9 cellular contexts compared by ENCODE assay signal in genomic region chr14:31457665-31458659, GRCh38. TPM values are rescaled to one million over a fixed set of nuclear protein-coding genes. Genes with fewer than 3 reads are reported as not detected.
DNase-seq lines count a peak whose midpoint lies in the region; ATAC-seq and TF ChIP-seq lines count a peak whose summit lies in the region.
"Had no signal": no experiment of that assay in that cellular context is flagged by ENCODE, and none has a peak within 500 bp of the region (broad histone marks: within the 10 kb centered on the region; RNA-seq: fewer than 3 reads in every experiment).

No MANE protein-coding gene starts in this region.

- CTCF ChIA-PET in IMR-90 (lab: Yijun Ruan, JAX): interaction anchor here (1.4 kb wide), 1 partner anchor 9 kb away, joined by 3 read pairs; no protein-coding TSS in a partner anchor
- CTCF ChIA-PET in naive thymus-derived CD4-positive, alpha-beta T cell (lab: Charles Lee): interaction anchor here (1.0 to 1.7 kb wide), 5 partner anchors 38 to 797 kb away, joined by 3 to 6 read pairs (median 4); partner anchors contain the start of gene HEATR5A

- peak overlapping the region; percentile 76 for H3K4me2 ChIP-seq in DOHH2 (ENCODE audit: low read length)
- peak overlapping the region; percentile 74; the same call in 1 of the 2 replicates for H3K4me2 ChIP-seq in IMR-90 (ENCODE audit: low read depth, low read length)

- peak overlapping the region; percentile 68; the same call in 1 of the 2 replicates for H4K5ac ChIP-seq in IMR-90 (ENCODE audit: low read depth, low read length)

- no TSS peak for BruUV-seq in IMR-90 (replicated peaks; lab: Mats Ljungman, UMichigan)

- H2BK15ac ChIP-seq in IMR-90 (ENCODE audit: low read depth, low read length): no peak overlapping the region

- peak overlapping the region; percentile 92 to 98 (median 96) for H3K4me3 Mint-ChIP-seq in naive thymus-derived CD4-positive, alpha-beta T cell

- H3K23ac ChIP-seq in IMR-90 (ENCODE audit: low read depth, low read length): no peak overlapping the region

- H3K18ac ChIP-seq in IMR-90 (ENCODE audit: low read depth, low read length): no peak overlapping the region

- no peaks in the 10 kb centered on the region for H3K27me3 ChIP-seq in DOHH2 (ENCODE audit: control insufficient read depth, low read length)
- H3K27me3 ChIP-seq in IMR-90 (ENCODE audit: control insufficient read depth, insufficient read depth, low read length): no peaks in the 10 kb centered on the region
- H3K27me3 ChIP-seq in naive thymus-derived CD4-positive, alpha-beta T cell (ENCODE audit: control insufficient read depth in 2 of 2, insufficient read depth in 2 of 2, low read length in 2 of 2): no peaks in the 10 kb centered on the region

- no peaks in the 10 kb centered on the region for H3K9me3 Mint-ChIP-seq in naive thymus-derived CD4-positive, alpha-beta T cell

- no peak for TF ChIP-seq CTCF in DOHH2 (IDR thresholded peaks at IDR 0.05; ENCODE audit: low read depth, low read length, poor library complexity, severe bottlenecking)
- no peak for TF ChIP-seq CTCF in IMR-90 (conservative IDR thresholded peaks at IDR 0.05; ENCODE audit: low read depth, low read length)

- H3K9me1 ChIP-seq in IMR-90 (ENCODE audit: insufficient read depth, low read length): no peaks in the 10 kb centered on the region

- peak overlapping the region; percentile 13 for H2BK5ac ChIP-seq in IMR-90 (ENCODE audit: low read depth, low read length, poor library complexity, severe bottlenecking)

- H3K14ac ChIP-seq in IMR-90 (replicated peaks; ENCODE audit: low read depth, low read length): no peak overlapping the region; the same call in 1 of the 2 replicates

- H3K79me2 ChIP-seq in DOHH2 (ENCODE audit: control insufficient read depth, low read length): peaks cover 33% of the 10 kb centered on the region

- dilution Hi-C loops in IMR-90 (cut with HindIII; ENCODE audit: low sequenced_read_pairs, unreplicated experiment): no loop called here

- TF ChIP-seq POLR2A in IMR-90 (IDR thresholded peaks at IDR 0.05; ENCODE audit: low read depth, low read length): no peak

- H3K4ac ChIP-seq in IMR-90 (ENCODE audit: low read depth, low read length): no peak overlapping the region

- H3K79me1 ChIP-seq in IMR-90 (ENCODE audit: low read depth in 1 of 2, low read length in 2 of 2): peaks cover 9% of the 10 kb centered on the region in 2 experiments; a peak in 3 of 4 replicates

- no peak overlapping the region for H2AFZ ChIP-seq in IMR-90 (replicated peaks; ENCODE audit: low read length, poor library complexity)

- H3K56ac ChIP-seq in IMR-90 (ENCODE audit: extremely low read depth, insufficient read depth, low read length): no peak overlapping the region

- peak overlapping the region; percentile 86 for H3K4me3 ChIP-seq in DOHH2 (ENCODE audit: low read length)
- H3K4me3 ChIP-seq in IMR-90 (ENCODE audit: insufficient read depth, low read depth, low read length): no peak overlapping the region
- peak overlapping the region; percentile 82 for H3K4me3 ChIP-seq in naive thymus-derived CD4-positive, alpha-beta T cell (ENCODE audit: low read length)

- POLR2A ChIA-PET in IMR-90 (lab: Charles Lee; ENCODE audit: unreplicated experiment): interaction anchor here (0.7 kb wide), 1 partner anchor 614 kb away, joined by 3 read pairs; no protein-coding TSS in a partner anchor
- POLR2A ChIA-PET in naive thymus-derived CD4-positive, alpha-beta T cell (lab: Charles Lee): interaction anchor here (0.7 to 2.9 kb wide), 5 partner anchors 35 to 745 kb away, joined by 3 to 18 read pairs (median 6); partner anchors contain the start of genes HEATR5A, HECTD1 and RNU6-8

- H3K4me1 Mint-ChIP-seq in naive thymus-derived CD4-positive, alpha-beta T cell: peaks cover 14 to 48% (median 40%) of the 10 kb centered on the region in 7 donors

- H2AK5ac ChIP-seq in IMR-90 (ENCODE audit: low read depth, low read length): no peak overlapping the region

- H3K27ac Mint-ChIP-seq in naive thymus-derived CD4-positive, alpha-beta T cell: peak overlapping the region; percentile 89 to 98 (median 95)

- H3K9me2 ChIP-seq in DOHH2 (replicated peaks; ENCODE audit: control insufficient read depth, low read length): no peaks in the 10 kb centered on the region

- H3K36me3 Mint-ChIP-seq in naive thymus-derived CD4-positive, alpha-beta T cell: no peaks in the 10 kb centered on the region

- H4K20me1 ChIP-seq in DOHH2 (ENCODE audit: control insufficient read depth, insufficient read depth, low read depth, low read length) (no peaks in the 10 kb centered on the region), IMR-90 (ENCODE audit: insufficient read depth, low read length) (no peaks in the 10 kb centered on the region)

- ATAC-seq in IMR-90 (ENCODE audit: low read depth) (no peak), GM21717 (IDR thresholded peaks at IDR 0.05; ENCODE audit: unreplicated experiment) (no peak), HG03469 (IDR thresholded peaks at IDR 0.05; ENCODE audit: unreplicated experiment) (no peak), left colon (no peak)
- ATAC-seq in naive thymus-derived CD4-positive, alpha-beta T cell: no peak

- in situ Hi-C loops in IMR-90 (cut with MboI; ENCODE audit: low sequenced_read_pairs) (no loop called here), T47D (cut with HindIII; ENCODE audit: low pct_unique_long_range_greater_than_20kb, low sequenced_read_pairs) (no loop called here)

- WGBS in IMR-90 (ENCODE audit: extremely low coverage in 2 of 2, insufficient read length in 1 of 2), 2 experiments: 50% methylated on average over 1 of the region's 11 CpGs; no CpG with 5 or more reads in 1 of the 2 experiments

- peak overlapping the region in 1 of 2 experiments; percentile 49; a peak in 3 of 4 replicates for H4K8ac ChIP-seq in IMR-90 (ENCODE audit: low read depth in 2 of 2, low read length in 2 of 2)

- H3K4me1 ChIP-seq in DOHH2 (ENCODE audit: control insufficient read depth, low read length) (peaks cover 29% of the 10 kb centered on the region), IMR-90 (ENCODE audit: control insufficient read depth, insufficient read depth, low read length) (peaks cover 2% of the 10 kb centered on the region; the same call in 1 of the 2 replicates)
- peaks cover 6% of the 10 kb centered on the region in 2 donors for H3K4me1 ChIP-seq in naive thymus-derived CD4-positive, alpha-beta T cell (ENCODE audit: control insufficient read depth in 2 of 2, insufficient read depth in 2 of 2, low read length in 2 of 2)

- peaks cover 11% of the 10 kb centered on the region for H3K36me3 ChIP-seq in DOHH2 (ENCODE audit: control insufficient read depth, low read length)
- no peaks in the 10 kb centered on the region for H3K36me3 ChIP-seq in IMR-90 (ENCODE audit: control insufficient read depth, insufficient read depth, low read length)
- peaks cover 0 to 6% (median 0%) of the 10 kb centered on the region in 3 experiments for H3K36me3 ChIP-seq in naive thymus-derived CD4-positive, alpha-beta T cell (ENCODE audit: control insufficient read depth in 2 of 3, insufficient read depth in 3 of 3, low read length in 3 of 3)

- H3K9ac ChIP-seq in IMR-90 (ENCODE audit: low read depth, low read length): peak overlapping the region; percentile 36; the same call in 1 of the 2 replicates

- no peak overlapping the region for H2AK9ac ChIP-seq in IMR-90 (replicated peaks; ENCODE audit: low read depth, low read length, poor library complexity)

- H3K9me3 ChIP-seq in DOHH2 (ENCODE audit: control insufficient read depth, insufficient read depth, low read length) (no peaks in the 10 kb centered on the region), IMR-90 (ENCODE audit: control insufficient read depth, insufficient read depth, low read length) (no peaks in the 10 kb centered on the region)
- no peaks in the 10 kb centered on the region for H3K9me3 ChIP-seq in naive thymus-derived CD4-positive, alpha-beta T cell (ENCODE audit: control insufficient read depth in 2 of 3, low read length in 3 of 3)

- no peak overlapping the region for H4K91ac ChIP-seq in IMR-90 (ENCODE audit: insufficient read depth, low read depth, low read length)

- H3K27ac ChIP-seq in DOHH2 (ENCODE audit: low read depth, low read length) (peak overlapping the region; percentile 8; the same call in 1 of the 2 replicates), IMR-90 (ENCODE audit: insufficient read depth, low read length) (no peak overlapping the region)
- peak overlapping the region; percentile 77 for H3K27ac ChIP-seq in naive thymus-derived CD4-positive, alpha-beta T cell (ENCODE audit: low read depth, low read length)

- DNase-seq in IMR-90: no peak
- peak; percentile 35 to 57 for DNase-seq in T47D (ENCODE audit: low read depth in 1 of 2, low spot score in 1 of 2)
- peak in 1 of 9 donors; percentile 0 for DNase-seq in naive thymus-derived CD4-positive, alpha-beta T cell
- DNase-seq in central memory CD4-positive, alpha-beta T cell: no peak
- no peak for DNase-seq in left colon

- no peaks in the 10 kb centered on the region for H3F3A ChIP-seq in DOHH2 (ENCODE audit: control insufficient read depth, insufficient read depth)

- H2BK120ac ChIP-seq in IMR-90 (ENCODE audit: low read depth, low read length): no peak overlapping the region

- no peak for TF ChIP-seq RAD21 in IMR-90 (IDR thresholded peaks at IDR 0.05; ENCODE audit: low read length)

- intact Hi-C loops in IMR-90 (cut with micrococcal nuclease): loop anchor here (5.0 kb wide), 1 partner anchor 1104 kb away; no protein-coding TSS in a partner anchor
- intact Hi-C loops in naive thymus-derived CD4-positive, alpha-beta T cell (cut with micrococcal nuclease): loop anchor here (1.0 to 5.0 kb wide), 13 partner anchors 38 to 899 kb away; partner anchors contain the start of genes G2E3 (in 2 of the 2), HEATR5A (in 2 of the 2), NUBPL (in 2 of the 2) and SCFD1 (in 2 of the 2)
- intact Hi-C loops in left colon (cut with DNase I, micrococcal nuclease): no loop called here

- H2BK20ac ChIP-seq in IMR-90 (ENCODE audit: low read depth, low read length): no peak overlapping the region

- peaks cover 0 to 5% (median 0%) of the 10 kb centered on the region in 5 donors for H3K27me3 Mint-ChIP-seq in naive thymus-derived CD4-positive, alpha-beta T cell

RNA-seq across cellular contexts. Expression of gene DTD2, which starts 0.7 kb away (rescaled TPM):
- total RNA-seq in IMR-90 (2012; rRNA removed): 24.9 and 46.1 TPM in 2 replicates
- polyA plus RNA-seq in IMR-90 (2012; rRNA removed): 13.4 and 16.9 TPM in 2 replicates
- 8.7 and 16.7 TPM in 2 replicates for polyA plus RNA-seq in IMR-90 (2012; cell fraction: cytosol; rRNA removed)
- 5.2 and 8.1 TPM in 2 replicates for polyA plus RNA-seq in IMR-90 (2012; cell fraction: nucleus; rRNA removed; ENCODE audit: low replicate concordance)
- total RNA-seq in naive thymus-derived CD4-positive, alpha-beta T cell: 10 to 100 TPM; 13.4 to 20.2 (median 18.6) TPM
- 10 to 100 TPM; 22.8 to 27.2 TPM for polyA plus RNA-seq in naive thymus-derived CD4-positive, alpha-beta T cell
- total RNA-seq in left colon: 10 to 100 TPM; 11.8 to 14.6 TPM

RNA-seq across cellular contexts. Expression of gene GPR33, which starts 29.9 kb away (rescaled TPM):
- total RNA-seq in IMR-90 (2012; rRNA removed) (not detected in 2 replicates), left colon (not detected)
- not detected in 2 replicates for polyA plus RNA-seq in IMR-90 (2012; rRNA removed)
- polyA plus RNA-seq in IMR-90 (2012; cell fraction: cytosol; rRNA removed): not detected in 2 replicates
- not detected in 2 replicates for polyA plus RNA-seq in IMR-90 (2012; cell fraction: nucleus; rRNA removed; ENCODE audit: low replicate concordance)
- total RNA-seq in naive thymus-derived CD4-positive, alpha-beta T cell: under 1 TPM in 1 of 5 experiments, not detected in 4; 0.29 TPM
- not detected for polyA plus RNA-seq in naive thymus-derived CD4-positive, alpha-beta T cell
- total RNA-seq: M059J had no signal

RNA-seq across cellular contexts. Expression of gene HEATR5A, which starts 37.6 kb away (rescaled TPM):
- total RNA-seq in IMR-90 (2012; rRNA removed): 46.4 and 48.9 TPM in 2 replicates
- 12.6 and 14.0 TPM in 2 replicates for polyA plus RNA-seq in IMR-90 (2012; rRNA removed)
- polyA plus RNA-seq in IMR-90 (2012; cell fraction: cytosol; rRNA removed): 3.5 and 4.5 TPM in 2 replicates
- polyA plus RNA-seq in IMR-90 (2012; cell fraction: nucleus; rRNA removed; ENCODE audit: low replicate concordance): 4.7 and 17.4 TPM in 2 replicates
- total RNA-seq in naive thymus-derived CD4-positive, alpha-beta T cell: 10 to 100 TPM in 4 of 5 experiments, 1 to 10 TPM in 1; 7.7 to 14.4 (median 13.2) TPM
- 1 to 10 TPM; 5.6 to 6.9 TPM for polyA plus RNA-seq in naive thymus-derived CD4-positive, alpha-beta T cell
- total RNA-seq in left colon: 10 to 100 TPM; 60.4 to 69.6 TPM

Comparison
In these comparisons a context has a peak if more than half of its experiments do, and no peak if none do; other contexts are left out.
1. DNase-seq: peak in T47D (2 of 2); none in IMR-90 (single experiment), central memory CD4-positive, alpha-beta T cell (single experiment) and left colon (0 of 2).
2. intact Hi-C loops: an anchor here in IMR-90 (5.0 kb wide) and naive thymus-derived CD4-positive, alpha-beta T cell (1.0 to 5.0 kb wide); none called in left colon.